ENCODE assay signal across 6 cellular contexts in genomic region chr17:7046127-7046724, GRCh38. TPM values are rescaled to one million over a fixed set of nuclear protein-coding genes. Genes with fewer than 3 reads are reported as not detected.
DNase-seq lines count a peak whose midpoint lies in the region; TF ChIP-seq lines count a peak whose summit lies in the region.

No MANE protein-coding gene starts in this region.

- H3K9me3 Mint-ChIP-seq in activated naive CD8-positive, alpha-beta T cell treated with anti-CD3 and anti-CD28 coated beads for 36 hours = no peaks in the 10 kb centered on the region

- peak overlapping the region; percentile 73 for H3K4me3 Mint-ChIP-seq in activated naive CD8-positive, alpha-beta T cell treated with anti-CD3 and anti-CD28 coated beads for 36 hours

- peak overlapping the region; percentile 3; the same call in 1 of the 2 replicates for H3K27ac ChIP-seq in MM.1S (ENCODE audit: low read length)

- peaks cover 23% of the 10 kb centered on the region for H3K4me1 Mint-ChIP-seq in activated naive CD8-positive, alpha-beta T cell treated with anti-CD3 and anti-CD28 coated beads for 36 hours

- peaks cover 16% of the 10 kb centered on the region for H3F3A ChIP-seq in MM.1S (ENCODE audit: insufficient read depth, low read length)

- no peak overlapping the region for H3K27ac Mint-ChIP-seq in activated naive CD8-positive, alpha-beta T cell treated with anti-CD3 and anti-CD28 coated beads for 36 hours

- no peak for TF ChIP-seq CTCF in MM.1S (IDR thresholded peaks at IDR 0.05; ENCODE audit: low read length)

- DNase-seq in MM.1S = no peak
- DNase-seq in activated naive CD8-positive, alpha-beta T cell treated with anti-CD3 and anti-CD28 coated beads for 36 hours = peak; percentile 27
- DNase-seq in mucosa of gallbladder (ENCODE audit: low spot score) = peak; percentile 89
- DNase-seq in SW 1271 (lab: John Stamatoyannopoulos, UW) = no peak
- DNase-seq in NAMALWA (ENCODE audit: low spot score) = no peak
- no peak for DNase-seq in GOT3 (lab: John Stamatoyannopoulos, UW)

- H3K4me2 ChIP-seq in MM.1S (ENCODE audit: low read depth, low read length) = peak overlapping the region; percentile 88

- H3K27me3 Mint-ChIP-seq in activated naive CD8-positive, alpha-beta T cell treated with anti-CD3 and anti-CD28 coated beads for 36 hours = no peaks in the 10 kb centered on the region

- H3K4me1 ChIP-seq in MM.1S (ENCODE audit: low read length) = 0 out of 2 replicates have a peak, but pooled peaks cover 10% of the 10 kb centered on the region

- H3K9ac ChIP-seq in MM.1S (ENCODE audit: low read length) = peak overlapping the region; percentile 3; the same call in 1 of the 2 replicates

- H3K9me3 ChIP-seq in MM.1S (replicated peaks; ENCODE audit: insufficient read depth, low read length) = no peaks in the 10 kb centered on the region

- H3K36me3 Mint-ChIP-seq in activated naive CD8-positive, alpha-beta T cell treated with anti-CD3 and anti-CD28 coated beads for 36 hours = no peaks in the 10 kb centered on the region

- H3K4me3 ChIP-seq in MM.1S (ENCODE audit: low read length) = peak overlapping the region; percentile 52

- no peaks in the 10 kb centered on the region for H4K20me1 ChIP-seq in MM.1S (ENCODE audit: insufficient read depth, low read length)

- no peaks in the 10 kb centered on the region for H3K79me2 ChIP-seq in MM.1S (ENCODE audit: low read length)

- peak overlapping the region; percentile 87 for H2AFZ ChIP-seq in MM.1S (ENCODE audit: low read length)

- H3K9me2 ChIP-seq in MM.1S (replicated peaks; ENCODE audit: insufficient read depth, low read length) = no peaks in the 10 kb centered on the region

- H3K27me3 ChIP-seq in MM.1S (replicated peaks; ENCODE audit: insufficient read depth, low read length) = peaks cover 65% of the 10 kb centered on the region

- no peaks in the 10 kb centered on the region for H3K36me3 ChIP-seq in MM.1S (replicated peaks; ENCODE audit: insufficient read depth, low read length)

RNA-seq across cellular contexts. Expression of gene SLC16A11, which starts 2.3 kb away (rescaled TPM):
- 1 to 10 TPM; 1.5 to 1.8 TPM for total RNA-seq in activated naive CD8-positive, alpha-beta T cell treated with anti-CD3 and anti-CD28 coated beads for 36 hours
- total RNA-seq in mucosa of gallbladder = 4.5 TPM

RNA-seq across cellular contexts. Expression of gene SLC16A13, which starts 10.4 kb away (rescaled TPM):
- 1 to 10 TPM; 5.2 to 6.2 TPM for total RNA-seq in activated naive CD8-positive, alpha-beta T cell treated with anti-CD3 and anti-CD28 coated beads for 36 hours
- 44.4 TPM for total RNA-seq in mucosa of gallbladder

RNA-seq across cellular contexts. Expression of gene BCL6B, which starts 23.4 kb away (rescaled TPM):
- 1 to 10 TPM in 1 of 2 experiments, under 1 TPM in 1; 0.85 to 1.0 TPM for total RNA-seq in activated naive CD8-positive, alpha-beta T cell treated with anti-CD3 and anti-CD28 coated beads for 36 hours
- total RNA-seq in mucosa of gallbladder = 6.2 TPM

RNA-seq across cellular contexts. Expression of gene RNASEK, which starts 33.8 kb away (rescaled TPM):
- total RNA-seq in activated naive CD8-positive, alpha-beta T cell treated with anti-CD3 and anti-CD28 coated beads for 36 hours = 10 to 100 TPM; 90.6 to 98.6 TPM
- total RNA-seq in mucosa of gallbladder = 228 TPM

RNA-seq across cellular contexts. Expression of gene CLEC10A, which starts 33.8 kb away (rescaled TPM):
- not detected for total RNA-seq in activated naive CD8-positive, alpha-beta T cell treated with anti-CD3 and anti-CD28 coated beads for 36 hours
- 8.3 TPM for total RNA-seq in mucosa of gallbladder

Comparison
In these comparisons a context has a peak if more than half of its experiments do, and no peak if none do; other contexts are left out.
1. DNase-seq: peak in activated naive CD8-positive, alpha-beta T cell treated with anti-CD3 and anti-CD28 coated beads for 36 hours (single experiment) and mucosa of gallbladder (single experiment); none in MM.1S (single experiment), SW 1271 (0 of 2), NAMALWA (single experiment) and GOT3 (single experiment).